ENCODE assay signal across 8 cellular contexts in genomic region chr9:36258170-36258988, GRCh38. TPM values are rescaled to one million over a fixed set of nuclear protein-coding genes. Genes with fewer than 3 reads are reported as not detected.
DNase-seq lines count a peak whose midpoint lies in the region; ATAC-seq and TF ChIP-seq lines count a peak whose summit lies in the region.

GNE (minus strand) TSS chr9:36258448; CDS start chr9:36249355, 9,093 bp downstream.

- peak; percentile 91 for ATAC-seq in GM21447 (IDR thresholded peaks at IDR 0.05; ENCODE audit: unreplicated experiment)
- peak; percentile 96 for ATAC-seq in Panc1
- ATAC-seq in activated T-cell treated with anti-CD3 and anti-CD28 coated beads, Interleukin-2, amount 50 U/mL, for 72 hours (replicated peaks in 1 of 2) = peak; percentile 90 to 93
- ATAC-seq in esophagus mucosa = peak; percentile 98

- H3K9ac ChIP-seq in HUES64 (ENCODE audit: low read depth, low read length) (peak within 1 kb of the TSS; percentile 82), muscle layer of colon (ENCODE audit: low read length) (peak within 1 kb of the TSS; percentile 85)

- in situ Hi-C loops in Panc1 (cut with HindIII; ENCODE audit: low pct_unique_long_range_greater_than_20kb, low sequenced_read_pairs) = no loop called here

- BruUV-seq in Calu3 (replicated peaks; lab: Mats Ljungman, UMichigan) (TSS peak; percentile 83), Panc1 (replicated peaks; lab: Mats Ljungman, UMichigan) (no TSS peak)

- H3K4me3 ChIP-seq in HUES64 (ENCODE audit: low read length) = peak within 1 kb of the TSS; percentile 81
- H3K4me3 ChIP-seq in Panc1 (ENCODE audit: low read depth in 2 of 2, low read length in 2 of 2) = peak within 1 kb of the TSS; percentile 62 to 63
- peak within 1 kb of the TSS; percentile 75 to 94 for H3K4me3 ChIP-seq in muscle layer of colon (ENCODE audit: low read depth in 1 of 2, low read length in 2 of 2)

- H3K4me1 ChIP-seq in HUES64 (ENCODE audit: insufficient read depth, low read length) (no peaks in the 10 kb centered on the region), Panc1 (ENCODE audit: control insufficient read depth, insufficient read depth, low read length) (peaks cover 28% of the 10 kb centered on the region), muscle layer of colon (ENCODE audit: insufficient read depth, low read length) (peaks cover 15% of the 10 kb centered on the region)

- H3K9me3 ChIP-seq in HUES64 (ENCODE audit: insufficient read depth, low read depth, low read length) (no peaks in the 10 kb centered on the region), Panc1 (ENCODE audit: control insufficient read depth, insufficient read depth, low read depth, low read length) (no peaks in the 10 kb centered on the region), muscle layer of colon (ENCODE audit: low read length) (no peaks in the 10 kb centered on the region)

- H3K27ac ChIP-seq in HUES64 (ENCODE audit: low read depth, low read length) (peak within 1 kb of the TSS; percentile 36), Panc1 (ENCODE audit: low read length) (peak within 1 kb of the TSS; percentile 98), muscle layer of colon (ENCODE audit: low read depth, low read length) (peak within 1 kb of the TSS; percentile 98)

- peak within 1 kb of the TSS; percentile 61 for H3K27ac Mint-ChIP-seq in Calu3 (ENCODE audit: unreplicated experiment)
- H3K27ac Mint-ChIP-seq in activated T-cell treated with anti-CD3 and anti-CD28 coated beads, Interleukin-2, amount 50 U/mL, for 72 hours = peak within 1 kb of the TSS; percentile 71

- POLR2A ChIA-PET in Panc1 (lab: Charles Lee) = interaction anchor here (0.6 to 1.4 kb wide), 6 partner anchors 34 to 468 kb away, joined by 3 to 6 read pairs (median 4); partner anchors contain the start of gene RNF38

- no peaks in the 10 kb centered on the region for H3K9me3 Mint-ChIP-seq in Calu3 (ENCODE audit: low read depth, unreplicated experiment)
- H3K9me3 Mint-ChIP-seq in activated T-cell treated with anti-CD3 and anti-CD28 coated beads, Interleukin-2, amount 50 U/mL, for 72 hours = no peaks in the 10 kb centered on the region

- H3K27me3 ChIP-seq in HUES64 (ENCODE audit: insufficient read depth, low read length) (no peaks in the 10 kb centered on the region), Panc1 (ENCODE audit: control insufficient read depth, insufficient read depth, low read length) (no peaks in the 10 kb centered on the region), muscle layer of colon (ENCODE audit: control insufficient read depth in 1 of 2, insufficient read depth in 2 of 2, low read length in 2 of 2) (no peaks in the 10 kb centered on the region)

- H3K27me3 Mint-ChIP-seq in Calu3 (ENCODE audit: unreplicated experiment) = no peaks in the 10 kb centered on the region
- H3K27me3 Mint-ChIP-seq in activated T-cell treated with anti-CD3 and anti-CD28 coated beads, Interleukin-2, amount 50 U/mL, for 72 hours (ENCODE audit: low read depth) = no peaks in the 10 kb centered on the region

- peaks cover 29% of the 10 kb centered on the region for H3K36me3 Mint-ChIP-seq in Calu3 (ENCODE audit: insufficient read depth, unreplicated experiment)
- H3K36me3 Mint-ChIP-seq in activated T-cell treated with anti-CD3 and anti-CD28 coated beads, Interleukin-2, amount 50 U/mL, for 72 hours (ENCODE audit: insufficient read depth in 2 of 2) = peaks cover 0 to 3% of the 10 kb centered on the region in 2 donors

- TF ChIP-seq CTCF in Calu3 (IDR thresholded peaks at IDR 0.05; ENCODE audit: unreplicated experiment) (no peak), Panc1 (IDR thresholded peaks at IDR 0.05) (no peak)

- CTCF ChIA-PET in Calu3 (lab: Charles Lee) = interaction anchor here (0.6 kb wide), 1 partner anchor 12 kb away, joined by 5 read pairs; no protein-coding TSS in a partner anchor
- CTCF ChIA-PET in Panc1 (lab: Charles Lee) = interaction anchor here (0.6 to 1.2 kb wide), 3 partner anchors 36 to 70 kb away, joined by 4 to 6 read pairs (median 4); no protein-coding TSS in a partner anchor

- 3% methylated on average over 78 of the region's 78 CpGs for WGBS in HUES64

- DNase-seq in Calu3 = peak; percentile 85
- DNase-seq in Panc1 (ENCODE audit: low read depth, low spot score) = peak; percentile 89
- peak; percentile 99 for DNase-seq in activated T-cell treated with anti-CD3 and anti-CD28 coated beads, Interleukin-2, amount 50 U/mL, for 72 hours
- DNase-seq in stimulated activated CD8-positive, alpha-beta memory T cell treated with anti-CD3 and anti-CD28 coated beads, Interleukin-7, amount 100 ng/mL, for 1 hour (ENCODE audit: low read depth in 2 of 2) = peak; percentile 94 to 95

- no peaks in the 10 kb centered on the region for H3K4me1 Mint-ChIP-seq in Calu3 (ENCODE audit: low read depth, unreplicated experiment)
- H3K4me1 Mint-ChIP-seq in activated T-cell treated with anti-CD3 and anti-CD28 coated beads, Interleukin-2, amount 50 U/mL, for 72 hours (ENCODE audit: low read depth) = peaks cover 16% of the 10 kb centered on the region

- H3K4me3 Mint-ChIP-seq in Calu3 (ENCODE audit: low read depth, unreplicated experiment) = peak within 1 kb of the TSS; percentile 68
- peak within 1 kb of the TSS; percentile 90 to 92 for H3K4me3 Mint-ChIP-seq in activated T-cell treated with anti-CD3 and anti-CD28 coated beads, Interleukin-2, amount 50 U/mL, for 72 hours

- H3K36me3 ChIP-seq in HUES64 (ENCODE audit: insufficient read depth, low read length) = no peaks in the 10 kb centered on the region
- H3K36me3 ChIP-seq in Panc1 (ENCODE audit: control insufficient read depth, insufficient read depth, low read length) = no peaks in the 10 kb centered on the region
- H3K36me3 ChIP-seq in muscle layer of colon (ENCODE audit: insufficient read depth, low read length) = no peaks in the 10 kb centered on the region

- intact Hi-C loops in Calu3 (cut with micrococcal nuclease; ENCODE audit: unreplicated experiment) (no loop called here), Panc1 (cut with micrococcal nuclease; ENCODE audit: unreplicated experiment) (no loop called here)

RNA-seq across cellular contexts. Expression of gene GNE, which starts in this region (rescaled TPM):
- total RNA-seq in Calu3 (2022) (23.3 and 23.6 TPM in 2 replicates), Panc1 (2021; ENCODE audit: unreplicated experiment) (107 TPM), esophagus mucosa (7.4 TPM)
- polyA plus RNA-seq in HUES64 (2013, experiment 1 of 2) = 8.4 TPM
- polyA plus RNA-seq in HUES64 (2013, experiment 2 of 2) = 11.2 TPM
- 67.0 TPM for polyA plus RNA-seq in Panc1 (2012; ENCODE audit: insufficient read length)
- total RNA-seq in activated T-cell treated with anti-CD3 and anti-CD28 coated beads, Interleukin-2, amount 50 U/mL, for 72 hours = 10 to 100 TPM; 19.1 to 19.5 TPM

Comparison
In these comparisons a context has a peak if more than half of its experiments do, and no peak if none do; other contexts are left out.
1. Peak in every context shown above with its lines: DNase-seq, ATAC-seq, H3K4me3 ChIP-seq and H3K27ac ChIP-seq.
2. H3K27ac ChIP-seq: peak in every context shown above with its lines; median percentile 98 in Panc1; 98 in muscle layer of colon; 36 in HUES64.